In genomic region chr18:66043009-66043408, GRCh38 we compare ENCODE assay signal across 6 cellular contexts.
"Had no signal": no experiment of that assay in that cellular context is flagged by ENCODE, and none has a peak within 500 bp of the region (broad histone marks: within the 10 kb centered on the region; RNA-seq: fewer than 3 reads in every experiment).

No MANE protein-coding gene starts in this region.

- H3K27ac ChIP-seq: HL-60, KMS-11 had no signal

- H3K4me3 ChIP-seq: K562 had no signal

- DNase-seq: IMR-90, KBM-7, KG1 had no signal
